ENCODE assay signal across 1 cellular context in the genomic region with DNA sequence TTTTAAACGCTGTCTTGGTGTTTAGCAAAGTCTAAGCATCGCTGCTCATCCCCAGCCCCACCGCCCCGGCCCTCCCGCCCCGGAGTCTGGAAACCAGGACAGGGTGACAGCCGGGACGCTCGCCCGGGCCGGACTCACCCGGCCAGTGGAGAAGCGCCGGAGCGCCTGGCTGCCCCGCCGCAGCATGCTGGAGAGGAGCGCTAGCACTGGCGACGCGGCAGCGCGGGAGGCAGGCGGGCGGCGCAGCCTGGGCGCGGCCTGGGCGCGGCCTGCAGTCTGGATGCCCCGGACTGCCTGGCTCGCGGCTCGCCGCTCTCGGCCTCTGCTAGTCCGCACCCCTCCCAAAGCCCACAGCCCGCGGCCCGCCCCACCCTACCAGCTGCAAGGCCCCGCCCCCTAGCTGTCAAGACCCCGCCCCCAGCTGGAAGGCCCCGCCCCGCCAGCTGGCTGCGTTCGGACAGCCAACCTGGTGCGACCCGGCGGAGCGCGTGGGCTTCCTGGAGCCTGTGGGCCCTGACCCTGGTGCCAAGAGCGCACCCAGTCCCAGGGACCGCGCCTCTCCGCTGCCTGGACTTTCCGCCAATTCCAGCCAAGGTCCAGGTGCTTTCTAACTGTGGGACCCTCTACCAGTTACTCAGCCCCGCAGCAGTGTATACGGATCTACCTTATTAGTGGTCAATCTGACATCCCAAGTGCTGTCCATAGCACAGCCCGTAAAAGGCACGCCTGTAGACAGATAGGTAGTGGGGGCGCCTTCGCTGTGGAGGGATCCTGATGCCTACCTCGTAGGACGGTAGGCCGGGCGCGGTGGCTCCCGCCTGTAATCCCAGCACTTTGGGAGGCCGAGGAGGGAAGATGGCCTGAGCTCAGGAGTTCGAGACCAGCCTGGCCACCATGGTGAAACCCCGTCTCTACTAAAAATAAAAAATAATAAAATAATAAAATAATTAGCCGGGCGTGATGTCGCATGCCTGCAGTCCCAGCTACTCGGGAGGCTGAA.
TF ChIP-seq lines count a peak whose summit lies in the region.

A gene (minus strand): TSS at position 208 of the 1,000 bp plus-strand sequence. CDS start 22 bp downstream, at position 186.

TF ChIP-seq in SK-N-SH, 30 proteins besides CTCF, POLR2A, EP300 and RAD21 (continued from another document):
- TF ChIP-seq, protein P1, sequence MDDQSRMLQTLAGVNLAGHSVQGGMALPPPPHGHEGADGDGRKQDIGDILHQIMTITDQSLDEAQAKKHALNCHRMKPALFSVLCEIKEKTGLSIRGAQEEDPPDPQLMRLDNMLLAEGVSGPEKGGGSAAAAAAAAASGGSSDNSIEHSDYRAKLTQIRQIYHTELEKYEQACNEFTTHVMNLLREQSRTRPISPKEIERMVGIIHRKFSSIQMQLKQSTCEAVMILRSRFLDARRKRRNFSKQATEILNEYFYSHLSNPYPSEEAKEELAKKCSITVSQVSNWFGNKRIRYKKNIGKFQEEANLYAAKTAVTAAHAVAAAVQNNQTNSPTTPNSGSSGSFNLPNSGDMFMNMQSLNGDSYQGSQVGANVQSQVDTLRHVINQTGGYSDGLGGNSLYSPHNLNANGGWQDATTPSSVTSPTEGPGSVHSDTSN (IDR thresholded peaks at IDR 0.05), result no peak
